1 cellular context compared by ENCODE assay signal in the genomic region with DNA sequence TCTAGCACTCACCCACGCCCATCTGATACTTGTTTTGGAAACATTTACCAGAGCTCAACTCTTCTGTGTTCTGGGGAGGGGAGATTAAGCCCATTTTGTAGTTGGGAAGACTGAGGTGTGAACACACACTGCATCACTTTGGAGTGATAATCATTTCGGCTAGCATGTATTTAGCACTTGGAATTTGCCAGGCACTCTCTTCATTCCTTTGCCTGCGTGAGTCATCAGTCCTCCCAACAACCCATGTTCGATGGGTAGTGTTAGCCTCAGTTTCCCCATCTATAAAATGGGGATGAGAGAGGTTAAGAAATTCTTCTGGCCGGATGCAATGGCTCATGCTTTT.
A peak's percentile ranks its signal among the peaks of the same experiment; 100 is the strongest.
TF ChIP-seq lines count a peak whose summit lies in the region.

No MANE protein-coding gene starts in this region.

TF ChIP-seq in K562, 482 proteins besides CTCF, POLR2A, EP300 and RAD21 (continued from another document and continues in another):
- no peak for TF ChIP-seq MBD1 (CRISPR knock-in tag; IDR thresholded peaks at IDR 0.05)
- TF ChIP-seq NR1H2 (CRISPR knock-in tag; IDR thresholded peaks at IDR 0.05): no peak
- no peak for TF ChIP-seq CGGBP1 (CRISPR knock-in tag; IDR thresholded peaks at IDR 0.05)
- no peak for TF ChIP-seq MIER1 (IDR thresholded peaks at IDR 0.05; ENCODE audit: low read depth)
- TF ChIP-seq, protein P1, sequence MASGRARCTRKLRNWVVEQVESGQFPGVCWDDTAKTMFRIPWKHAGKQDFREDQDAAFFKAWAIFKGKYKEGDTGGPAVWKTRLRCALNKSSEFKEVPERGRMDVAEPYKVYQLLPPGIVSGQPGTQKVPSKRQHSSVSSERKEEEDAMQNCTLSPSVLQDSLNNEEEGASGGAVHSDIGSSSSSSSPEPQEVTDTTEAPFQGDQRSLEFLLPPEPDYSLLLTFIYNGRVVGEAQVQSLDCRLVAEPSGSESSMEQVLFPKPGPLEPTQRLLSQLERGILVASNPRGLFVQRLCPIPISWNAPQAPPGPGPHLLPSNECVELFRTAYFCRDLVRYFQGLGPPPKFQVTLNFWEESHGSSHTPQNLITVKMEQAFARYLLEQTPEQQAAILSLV (tag; IDR thresholded peaks at IDR 0.05): no peak
- no peak for TF ChIP-seq ZNF436 (CRISPR knock-in tag; IDR thresholded peaks at IDR 0.05)
- no peak for TF ChIP-seq ZFP36 (IDR thresholded peaks at IDR 0.05; ENCODE audit: low read depth, low read length, partially characterized antibody)
- TF ChIP-seq NFYB (IDR thresholded peaks at IDR 0.05; ENCODE audit: extremely low read depth, insufficient read length): no peak
- TF ChIP-seq TEAD1 (CRISPR knock-in tag; IDR thresholded peaks at IDR 0.05): 0 out of 4 replicates have a peak, but pooled peaks of 1 of the 2 experiments have one; percentile 56
- no peak for TF ChIP-seq DACH1 (IDR thresholded peaks at IDR 0.05; ENCODE audit: partially characterized antibody)
- no peak for TF ChIP-seq SP1 (CRISPR knock-in tag; IDR thresholded peaks at IDR 0.05)
- no peak for TF ChIP-seq HMBOX1 (IDR thresholded peaks at IDR 0.05)
- no peak for TF ChIP-seq MAFG (tag; conservative IDR thresholded peaks at IDR 0.05)
- TF ChIP-seq, protein P2, sequence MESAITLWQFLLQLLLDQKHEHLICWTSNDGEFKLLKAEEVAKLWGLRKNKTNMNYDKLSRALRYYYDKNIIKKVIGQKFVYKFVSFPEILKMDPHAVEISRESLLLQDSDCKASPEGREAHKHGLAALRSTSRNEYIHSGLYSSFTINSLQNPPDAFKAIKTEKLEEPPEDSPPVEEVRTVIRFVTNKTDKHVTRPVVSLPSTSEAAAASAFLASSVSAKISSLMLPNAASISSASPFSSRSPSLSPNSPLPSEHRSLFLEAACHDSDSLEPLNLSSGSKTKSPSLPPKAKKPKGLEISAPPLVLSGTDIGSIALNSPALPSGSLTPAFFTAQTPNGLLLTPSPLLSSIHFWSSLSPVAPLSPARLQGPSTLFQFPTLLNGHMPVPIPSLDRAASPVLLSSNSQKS (CRISPR knock-in tag; IDR thresholded peaks at IDR 0.05): no peak
- TF ChIP-seq MCM3 (IDR thresholded peaks at IDR 0.05): no peak
- no peak for TF ChIP-seq ZNF445 (CRISPR knock-in tag; IDR thresholded peaks at IDR 0.05; ENCODE audit: low read depth)
- TF ChIP-seq ZNF347 (CRISPR knock-in tag; IDR thresholded peaks at IDR 0.05; ENCODE audit: low read depth): no peak
- no peak for TF ChIP-seq ZNF316 (IDR thresholded peaks at IDR 0.05)
- TF ChIP-seq GABPB1 (CRISPR knock-in tag; IDR thresholded peaks at IDR 0.05): no peak
- TF ChIP-seq SMAD2 (IDR thresholded peaks at IDR 0.05; ENCODE audit: low read depth, low read length): no peak
- TF ChIP-seq, protein P3, sequence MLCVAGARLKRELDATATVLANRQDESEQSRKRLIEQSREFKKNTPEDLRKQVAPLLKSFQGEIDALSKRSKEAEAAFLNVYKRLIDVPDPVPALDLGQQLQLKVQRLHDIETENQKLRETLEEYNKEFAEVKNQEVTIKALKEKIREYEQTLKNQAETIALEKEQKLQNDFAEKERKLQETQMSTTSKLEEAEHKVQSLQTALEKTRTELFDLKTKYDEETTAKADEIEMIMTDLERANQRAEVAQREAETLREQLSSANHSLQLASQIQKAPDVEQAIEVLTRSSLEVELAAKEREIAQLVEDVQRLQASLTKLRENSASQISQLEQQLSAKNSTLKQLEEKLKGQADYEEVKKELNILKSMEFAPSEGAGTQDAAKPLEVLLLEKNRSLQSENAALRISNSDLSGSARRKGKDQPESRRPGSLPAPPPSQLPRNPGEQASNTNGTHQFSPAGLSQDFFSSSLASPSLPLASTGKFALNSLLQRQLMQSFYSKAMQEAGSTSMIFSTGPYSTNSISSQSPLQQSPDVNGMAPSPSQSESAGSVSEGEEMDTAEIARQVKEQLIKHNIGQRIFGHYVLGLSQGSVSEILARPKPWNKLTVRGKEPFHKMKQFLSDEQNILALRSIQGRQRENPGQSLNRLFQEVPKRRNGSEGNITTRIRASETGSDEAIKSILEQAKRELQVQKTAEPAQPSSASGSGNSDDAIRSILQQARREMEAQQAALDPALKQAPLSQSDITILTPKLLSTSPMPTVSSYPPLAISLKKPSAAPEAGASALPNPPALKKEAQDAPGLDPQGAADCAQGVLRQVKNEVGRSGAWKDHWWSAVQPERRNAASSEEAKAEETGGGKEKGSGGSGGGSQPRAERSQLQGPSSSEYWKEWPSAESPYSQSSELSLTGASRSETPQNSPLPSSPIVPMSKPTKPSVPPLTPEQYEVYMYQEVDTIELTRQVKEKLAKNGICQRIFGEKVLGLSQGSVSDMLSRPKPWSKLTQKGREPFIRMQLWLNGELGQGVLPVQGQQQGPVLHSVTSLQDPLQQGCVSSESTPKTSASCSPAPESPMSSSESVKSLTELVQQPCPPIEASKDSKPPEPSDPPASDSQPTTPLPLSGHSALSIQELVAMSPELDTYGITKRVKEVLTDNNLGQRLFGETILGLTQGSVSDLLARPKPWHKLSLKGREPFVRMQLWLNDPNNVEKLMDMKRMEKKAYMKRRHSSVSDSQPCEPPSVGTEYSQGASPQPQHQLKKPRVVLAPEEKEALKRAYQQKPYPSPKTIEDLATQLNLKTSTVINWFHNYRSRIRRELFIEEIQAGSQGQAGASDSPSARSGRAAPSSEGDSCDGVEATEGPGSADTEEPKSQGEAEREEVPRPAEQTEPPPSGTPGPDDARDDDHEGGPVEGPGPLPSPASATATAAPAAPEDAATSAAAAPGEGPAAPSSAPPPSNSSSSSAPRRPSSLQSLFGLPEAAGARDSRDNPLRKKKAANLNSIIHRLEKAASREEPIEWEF (CRISPR knock-in tag; IDR thresholded peaks at IDR 0.05): no peak
- TF ChIP-seq, protein P4, sequence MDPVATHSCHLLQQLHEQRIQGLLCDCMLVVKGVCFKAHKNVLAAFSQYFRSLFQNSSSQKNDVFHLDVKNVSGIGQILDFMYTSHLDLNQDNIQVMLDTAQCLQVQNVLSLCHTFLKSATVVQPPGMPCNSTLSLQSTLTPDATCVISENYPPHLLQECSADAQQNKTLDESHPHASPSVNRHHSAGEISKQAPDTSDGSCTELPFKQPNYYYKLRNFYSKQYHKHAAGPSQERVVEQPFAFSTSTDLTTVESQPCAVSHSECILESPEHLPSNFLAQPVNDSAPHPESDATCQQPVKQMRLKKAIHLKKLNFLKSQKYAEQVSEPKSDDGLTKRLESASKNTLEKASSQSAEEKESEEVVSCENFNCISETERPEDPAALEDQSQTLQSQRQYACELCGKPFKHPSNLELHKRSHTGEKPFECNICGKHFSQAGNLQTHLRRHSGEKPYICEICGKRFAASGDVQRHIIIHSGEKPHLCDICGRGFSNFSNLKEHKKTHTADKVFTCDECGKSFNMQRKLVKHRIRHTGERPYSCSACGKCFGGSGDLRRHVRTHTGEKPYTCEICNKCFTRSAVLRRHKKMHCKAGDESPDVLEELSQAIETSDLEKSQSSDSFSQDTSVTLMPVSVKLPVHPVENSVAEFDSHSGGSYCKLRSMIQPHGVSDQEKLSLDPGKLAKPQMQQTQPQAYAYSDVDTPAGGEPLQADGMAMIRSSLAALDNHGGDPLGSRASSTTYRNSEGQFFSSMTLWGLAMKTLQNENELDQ (CRISPR knock-in tag; IDR thresholded peaks at IDR 0.05; ENCODE audit: borderline replicate concordance): no peak
- no peak for TF ChIP-seq TCF7L2 (IDR thresholded peaks at IDR 0.05; ENCODE audit: low read depth, low read length)
- TF ChIP-seq RCOR1 (IDR thresholded peaks at IDR 0.05; ENCODE audit: borderline replicate concordance in 1 of 2, low read depth in 2 of 2, low read length in 2 of 2): peak; percentile 18 to 27; a peak in 1 of 4 replicates
- TF ChIP-seq ZNF121 (CRISPR knock-in tag; conservative IDR thresholded peaks at IDR 0.05): no peak
- TF ChIP-seq TAF9B (IDR thresholded peaks at IDR 0.05; ENCODE audit: partially characterized antibody): no peak
- no peak for TF ChIP-seq CBX8 (IDR thresholded peaks at IDR 0.05; ENCODE audit: borderline replicate concordance, extremely low read depth, low read depth, low read length, poor library complexity, severe bottlenecking)
- no peak for TF ChIP-seq TEAD2 (tag; IDR thresholded peaks at IDR 0.05)
- TF ChIP-seq SMARCA5 (IDR thresholded peaks at IDR 0.05): peak; percentile 81
- no peak for TF ChIP-seq ZNF551 (CRISPR knock-in tag; IDR thresholded peaks at IDR 0.05)
- TF ChIP-seq ZNF79 (CRISPR knock-in tag; IDR thresholded peaks at IDR 0.05; ENCODE audit: low read depth): no peak
- TF ChIP-seq EHMT2 (IDR thresholded peaks at IDR 0.05): no peak
- no peak for TF ChIP-seq ZBED1 (IDR thresholded peaks at IDR 0.05)
- TF ChIP-seq, protein P5, sequence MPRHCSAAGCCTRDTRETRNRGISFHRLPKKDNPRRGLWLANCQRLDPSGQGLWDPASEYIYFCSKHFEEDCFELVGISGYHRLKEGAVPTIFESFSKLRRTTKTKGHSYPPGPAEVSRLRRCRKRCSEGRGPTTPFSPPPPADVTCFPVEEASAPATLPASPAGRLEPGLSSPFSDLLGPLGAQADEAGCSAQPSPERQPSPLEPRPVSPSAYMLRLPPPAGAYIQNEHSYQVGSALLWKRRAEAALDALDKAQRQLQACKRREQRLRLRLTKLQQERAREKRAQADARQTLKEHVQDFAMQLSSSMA (CRISPR knock-in tag; IDR thresholded peaks at IDR 0.05): no peak
- TF ChIP-seq, protein P6, sequence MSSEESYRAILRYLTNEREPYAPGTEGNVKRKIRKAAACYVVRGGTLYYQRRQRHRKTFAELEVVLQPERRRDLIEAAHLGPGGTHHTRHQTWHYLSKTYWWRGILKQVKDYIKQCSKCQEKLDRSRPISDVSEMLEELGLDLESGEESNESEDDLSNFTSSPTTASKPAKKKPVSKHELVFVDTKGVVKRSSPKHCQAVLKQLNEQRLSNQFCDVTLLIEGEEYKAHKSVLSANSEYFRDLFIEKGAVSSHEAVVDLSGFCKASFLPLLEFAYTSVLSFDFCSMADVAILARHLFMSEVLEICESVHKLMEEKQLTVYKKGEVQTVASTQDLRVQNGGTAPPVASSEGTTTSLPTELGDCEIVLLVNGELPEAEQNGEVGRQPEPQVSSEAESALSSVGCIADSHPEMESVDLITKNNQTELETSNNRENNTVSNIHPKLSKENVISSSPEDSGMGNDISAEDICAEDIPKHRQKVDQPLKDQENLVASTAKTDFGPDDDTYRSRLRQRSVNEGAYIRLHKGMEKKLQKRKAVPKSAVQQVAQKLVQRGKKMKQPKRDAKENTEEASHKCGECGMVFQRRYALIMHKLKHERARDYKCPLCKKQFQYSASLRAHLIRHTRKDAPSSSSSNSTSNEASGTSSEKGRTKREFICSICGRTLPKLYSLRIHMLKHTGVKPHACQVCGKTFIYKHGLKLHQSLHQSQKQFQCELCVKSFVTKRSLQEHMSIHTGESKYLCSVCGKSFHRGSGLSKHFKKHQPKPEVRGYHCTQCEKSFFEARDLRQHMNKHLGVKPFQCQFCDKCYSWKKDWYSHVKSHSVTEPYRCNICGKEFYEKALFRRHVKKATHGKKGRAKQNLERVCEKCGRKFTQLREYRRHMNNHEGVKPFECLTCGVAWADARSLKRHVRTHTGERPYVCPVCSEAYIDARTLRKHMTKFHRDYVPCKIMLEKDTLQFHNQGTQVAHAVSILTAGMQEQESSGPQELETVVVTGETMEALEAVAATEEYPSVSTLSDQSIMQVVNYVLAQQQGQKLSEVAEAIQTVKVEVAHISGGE (CRISPR knock-in tag; IDR thresholded peaks at IDR 0.05): no peak
- TF ChIP-seq KDM1A (IDR thresholded peaks at IDR 0.05): peak; percentile 69 to 88
- TF ChIP-seq ZNF239 (CRISPR knock-in tag; IDR thresholded peaks at IDR 0.05): no peak
- TF ChIP-seq ZBTB1 (CRISPR knock-in tag; IDR thresholded peaks at IDR 0.05; ENCODE audit: borderline replicate concordance, low read depth): no peak
- TF ChIP-seq, protein P7, sequence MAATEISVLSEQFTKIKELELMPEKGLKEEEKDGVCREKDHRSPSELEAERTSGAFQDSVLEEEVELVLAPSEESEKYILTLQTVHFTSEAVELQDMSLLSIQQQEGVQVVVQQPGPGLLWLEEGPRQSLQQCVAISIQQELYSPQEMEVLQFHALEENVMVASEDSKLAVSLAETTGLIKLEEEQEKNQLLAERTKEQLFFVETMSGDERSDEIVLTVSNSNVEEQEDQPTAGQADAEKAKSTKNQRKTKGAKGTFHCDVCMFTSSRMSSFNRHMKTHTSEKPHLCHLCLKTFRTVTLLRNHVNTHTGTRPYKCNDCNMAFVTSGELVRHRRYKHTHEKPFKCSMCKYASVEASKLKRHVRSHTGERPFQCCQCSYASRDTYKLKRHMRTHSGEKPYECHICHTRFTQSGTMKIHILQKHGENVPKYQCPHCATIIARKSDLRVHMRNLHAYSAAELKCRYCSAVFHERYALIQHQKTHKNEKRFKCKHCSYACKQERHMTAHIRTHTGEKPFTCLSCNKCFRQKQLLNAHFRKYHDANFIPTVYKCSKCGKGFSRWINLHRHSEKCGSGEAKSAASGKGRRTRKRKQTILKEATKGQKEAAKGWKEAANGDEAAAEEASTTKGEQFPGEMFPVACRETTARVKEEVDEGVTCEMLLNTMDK (IDR thresholded peaks at IDR 0.05; ENCODE audit: borderline replicate concordance, insufficient read depth, low read depth, low read length, poor library complexity, severe bottlenecking): no peak
- TF ChIP-seq ZNF282 (CRISPR knock-in tag; IDR thresholded peaks at IDR 0.05): no peak
- no peak for TF ChIP-seq MTF1 (CRISPR knock-in tag; IDR thresholded peaks at IDR 0.05; ENCODE audit: borderline replicate concordance)
- no peak for TF ChIP-seq ZNF311 (CRISPR knock-in tag; IDR thresholded peaks at IDR 0.05)
- no peak for TF ChIP-seq ZNF586 (CRISPR knock-in tag; conservative IDR thresholded peaks at IDR 0.05)
